ENCODE assay signal across 19 cellular contexts in the genomic region with DNA sequence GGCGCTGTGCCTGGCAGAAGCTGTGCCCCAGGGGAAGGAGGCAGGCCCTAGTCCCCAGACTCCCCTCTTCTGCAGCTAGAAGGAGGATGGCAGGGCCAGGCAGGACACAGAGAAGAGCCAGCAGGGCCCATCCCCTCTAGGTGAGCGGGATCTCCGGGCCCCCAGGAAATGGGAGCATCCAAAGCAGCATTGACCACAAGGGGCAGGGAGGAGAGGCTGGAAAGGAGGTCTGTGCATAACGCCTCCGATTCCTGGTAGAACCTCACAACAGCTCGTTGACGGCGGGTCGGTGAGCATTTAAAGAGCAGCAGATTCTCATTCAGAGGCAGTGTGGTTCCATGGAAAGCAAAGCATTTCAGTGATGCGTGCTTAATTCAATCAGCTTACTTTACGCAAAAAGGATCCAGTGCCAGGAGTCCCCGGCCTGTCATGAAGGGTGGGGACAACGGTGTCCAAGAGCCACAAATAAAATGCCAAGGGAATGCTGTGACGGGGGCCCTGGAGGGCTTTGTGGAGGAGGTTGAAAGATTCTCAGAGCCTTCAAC. TPM values are rescaled to one million over a fixed set of nuclear protein-coding genes. Genes with fewer than 3 reads are reported as not detected.
DNase-seq lines count a peak whose midpoint lies in the region; ATAC-seq and TF ChIP-seq lines count a peak whose summit lies in the region.
"Had no signal": no experiment of that assay in that cellular context is flagged by ENCODE, and none has a peak within 500 bp of the region (broad histone marks: within the 10 kb centered on the region; RNA-seq: fewer than 3 reads in every experiment).

No MANE protein-coding gene starts in this region.

- H3K79me1 ChIP-seq in neuronal stem cell (ENCODE audit: low read depth, low read length): peaks cover 2% of the 10 kb centered on the region

- H3K4me1 ChIP-seq in neuronal stem cell (ENCODE audit: control insufficient read depth in 2 of 2, insufficient read depth in 1 of 2, low read depth in 1 of 2, low read length in 2 of 2): peaks cover 0 to 11% of the 10 kb centered on the region in 2 donors

- H3K27ac ChIP-seq in coronary artery (no peak overlapping the region), neuronal stem cell (replicated peaks; ENCODE audit: low read length) (no peak overlapping the region)
- H3K27ac ChIP-seq: BLaER1 had no signal

- peaks cover 0 to 37% (median 0%) of the 10 kb centered on the region in 3 experiments for H3K27me3 ChIP-seq in neuronal stem cell (ENCODE audit: control insufficient read depth in 3 of 3, insufficient read depth in 3 of 3, low read depth in 1 of 3, low read length in 3 of 3)
- H3K27me3 ChIP-seq: BLaER1 had no signal

- no peak overlapping the region for H3K4ac ChIP-seq in neuronal stem cell (ENCODE audit: low read length)

- no peak overlapping the region for H2BK15ac ChIP-seq in neuronal stem cell (ENCODE audit: low read length)

- no peak overlapping the region for H3K9ac ChIP-seq in neuronal stem cell (ENCODE audit: low read depth, low read length, poor library complexity)
- H3K9ac ChIP-seq: BLaER1 had no signal

- no peak overlapping the region for H2BK12ac ChIP-seq in neuronal stem cell (ENCODE audit: low read length)

- no peak overlapping the region for H4K8ac ChIP-seq in neuronal stem cell (ENCODE audit: low read depth, low read length)

- no peaks in the 10 kb centered on the region for H3K36me3 ChIP-seq in neuronal stem cell (replicated peaks in 1 of 2; ENCODE audit: control insufficient read depth in 2 of 2, insufficient read depth in 2 of 2, low read length in 2 of 2)
- H3K36me3 ChIP-seq: BLaER1 had no signal

- no peak overlapping the region for H4K91ac ChIP-seq in neuronal stem cell (ENCODE audit: low read depth, low read length, poor library complexity)

- no peak overlapping the region for H3K4me2 ChIP-seq in neuronal stem cell (ENCODE audit: insufficient read depth, low read length, poor library complexity, severe bottlenecking)
- H3K4me2 ChIP-seq: GM23338 had no signal

- ATAC-seq in HG03565 (IDR thresholded peaks at IDR 0.05; ENCODE audit: unreplicated experiment): no peak
- ATAC-seq: GM23338 had no signal

- H2AFZ ChIP-seq in neuronal stem cell (ENCODE audit: low read length): no peak overlapping the region
- H2AFZ ChIP-seq: GM23338 had no signal

- peak overlapping the region; percentile 32 for H3K18ac ChIP-seq in neuronal stem cell (ENCODE audit: low read length)

- no peak overlapping the region for H2BK120ac ChIP-seq in neuronal stem cell (ENCODE audit: low read depth, low read length)

- H2BK5ac ChIP-seq in neuronal stem cell (ENCODE audit: low read length): no peak overlapping the region

- no CpG with 5 or more reads among the region's 14 CpGs for WGBS in neuronal stem cell (ENCODE audit: extremely low coverage in 2 of 2, insufficient read length in 2 of 2, insufficient replicate concordance in 1 of 2), 2 donors

- no peak overlapping the region for H3K14ac ChIP-seq in neuronal stem cell (ENCODE audit: low read length)

- no peak overlapping the region for H2AK5ac ChIP-seq in neuronal stem cell (ENCODE audit: low read depth, low read length)

- H3K4me3 ChIP-seq in coronary artery (no peak overlapping the region), neuronal stem cell (ENCODE audit: low read length in 2 of 2) (no peak overlapping the region)
- H3K4me3 ChIP-seq: BLaER1, GM23338 had no signal

- peak; percentile 49 for DNase-seq in coronary artery (ENCODE audit: low spot score)
- peak; percentile 72 for DNase-seq in mesenteric fat pad (ENCODE audit: low spot score)
- peak; percentile 33 for DNase-seq in neuronal stem cell (ENCODE audit: low spot score)
- no peak for DNase-seq in activated gamma-delta T cell treated with Interleukin-2 at 50 U/mL for 16 hours
- DNase-seq in stimulated activated CD4-positive, alpha-beta T cell treated with anti-CD3 and anti-CD28 coated beads, Interleukin-12 subunit alpha, Interleukin-12 subunit beta, amount 100 ng/mL, for 4 hours: no peak
- no peak for DNase-seq in putamen (ENCODE audit: low spot score)
- DNase-seq: 8988T; CD4-positive, alpha-beta memory T cell; DMS153; DMS79; GDM1; HCEC 1CT; HFFc6 had no signal

- no peak overlapping the region for H3K23ac ChIP-seq in neuronal stem cell (ENCODE audit: low read depth, low read length, poor library complexity)

- no peaks in the 10 kb centered on the region for H3K9me3 ChIP-seq in neuronal stem cell (replicated peaks in 1 of 2; ENCODE audit: control insufficient read depth in 2 of 2, insufficient read depth in 1 of 2, low read depth in 1 of 2, low read length in 2 of 2)
- H3K9me3 ChIP-seq: BLaER1 had no signal

- no peak for TF ChIP-seq CTCF in coronary artery (IDR thresholded peaks at IDR 0.05)

RNA-seq across cellular contexts. Expression of gene CLRN3, which starts 41.0 kb away (rescaled TPM):
- 0.29 TPM for total RNA-seq in mesenteric fat pad
- polyA plus RNA-seq in neuronal stem cell (2013, experiment 1 of 2): not detected
- not detected for polyA plus RNA-seq in neuronal stem cell (2013, experiment 2 of 2)
- total RNA-seq: A673; CD4-positive, alpha-beta memory T cell; Daoy; GM23338; HFFc6 had no signal
- polyA plus RNA-seq: AG04450; CD4-positive, alpha-beta memory T cell; GM23338 had no signal

RNA-seq across cellular contexts. Expression of gene PTPRE, which starts 55.2 kb away (rescaled TPM):
- 49.7 TPM for total RNA-seq in mesenteric fat pad
- polyA plus RNA-seq in neuronal stem cell (2013, experiment 1 of 2): 0.52 TPM
- polyA plus RNA-seq in neuronal stem cell (2013, experiment 2 of 2): 1.0 TPM

Comparison
In these comparisons a context has a peak if more than half of its experiments do, and no peak if none do; other contexts are left out.
1. DNase-seq: peak in coronary artery (single experiment), mesenteric fat pad (single experiment) and neuronal stem cell (single experiment); none in activated gamma-delta T cell treated with Interleukin-2 at 50 U/mL for 16 hours (single experiment), stimulated activated CD4-positive, alpha-beta T cell treated with anti-CD3 and anti-CD28 coated beads, Interleukin-12 subunit alpha, Interleukin-12 subunit beta, amount 100 ng/mL, for 4 hours (single experiment) and putamen (single experiment).